8 cellular contexts compared by ENCODE assay signal in genomic region chr19:57613941-57614743, GRCh38. TPM values are rescaled to one million over a fixed set of nuclear protein-coding genes. Genes with fewer than 3 reads are reported as not detected.
A peak's percentile ranks its signal among the peaks of the same experiment; 100 is the strongest.
DNase-seq lines count a peak whose midpoint lies in the region; ATAC-seq and TF ChIP-seq lines count a peak whose summit lies in the region.

Gene ZNF134, plus strand, starts transcription at chr19:57614242. Its CDS starts 5,227 bp downstream, at chr19:57619469.

- ATAC-seq in HG03354 (IDR thresholded peaks at IDR 0.05; ENCODE audit: poor library complexity, severe bottlenecking, unreplicated experiment) (peak; percentile 99), left colon (peak; percentile 100)

- TF ChIP-seq CTCF in AG09309 (IDR thresholded peaks at IDR 0.05; ENCODE audit: control insufficient read depth, insufficient read depth, low read depth, low read length, missing control alignments) (peak; percentile 35), coronary artery (IDR thresholded peaks at IDR 0.05) (no peak)

- in situ Hi-C loops in GM18951 (cut with MboI; ENCODE audit: low sequenced_read_pairs, unreplicated experiment) = no loop called here

- peak within 1 kb of the TSS; percentile 50 to 78 for H3K27ac ChIP-seq in coronary artery

- H3K4me3 ChIP-seq in AG09309 (ENCODE audit: control insufficient read depth, low read depth, low read length) (peak within 1 kb of the TSS; percentile 96), coronary artery (peak within 1 kb of the TSS; percentile 93)

- TF ChIP-seq POLR2A in GM18951 (IDR thresholded peaks at IDR 0.05; ENCODE audit: extremely low read depth, insufficient read depth, insufficient read length) = peak; percentile 69

- DNase-seq in AG09309 (ENCODE audit: low read depth) (peak; percentile 44), NCI-H510A (lab: John Stamatoyannopoulos, UW) (peak; percentile 85), coronary artery (ENCODE audit: low spot score) (peak; percentile 90), left colon (peak; percentile 90 to 97)
- DNase-seq in activated CD4-positive, alpha-beta T cell treated with anti-CD3 and anti-CD28 coated beads for 48 hours = peak; percentile 93
- peak; percentile 83 for DNase-seq in stimulated activated CD4-positive, alpha-beta T cell treated with anti-CD3 and anti-CD28 coated beads, Interleukin-1b, Interleukin-23, amount 100 ng/mL, for 4 hours (ENCODE audit: low read depth in 2 of 2)

- intact Hi-C loops in left colon (cut with DNase I, micrococcal nuclease) = no loop called here

RNA-seq across cellular contexts. Expression of gene ZNF134, which starts in this region (rescaled TPM):
- total RNA-seq in left colon = 1 to 10 TPM; 7.4 to 9.0 TPM

Comparison
In these comparisons a context has a peak if more than half of its experiments do, and no peak if none do; other contexts are left out.
1. Peak in every context shown above with its lines: DNase-seq, ATAC-seq, H3K4me3 ChIP-seq and H3K27ac ChIP-seq.